9 cellular contexts compared by ENCODE assay signal in the genomic region with DNA sequence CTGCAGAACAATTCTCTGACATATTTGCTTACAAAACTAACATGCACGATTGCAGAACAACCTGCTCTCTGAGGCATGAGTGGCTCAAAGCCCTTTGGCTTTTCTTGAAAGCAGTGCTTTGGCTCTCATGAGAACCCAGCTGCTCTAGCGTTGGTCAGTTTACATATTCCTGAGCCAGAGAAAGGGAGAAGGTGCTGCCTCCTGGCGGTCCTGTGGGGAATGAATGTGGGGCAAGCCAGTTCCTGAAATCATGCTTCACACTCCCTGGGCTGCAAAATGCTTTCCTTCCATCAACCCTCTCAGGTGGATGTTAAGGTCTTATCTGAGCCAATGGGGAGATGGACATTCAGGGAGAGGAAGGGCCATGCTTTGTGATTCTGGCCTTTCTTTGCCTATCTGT.
DNase-seq lines count a peak whose midpoint lies in the region; ATAC-seq, FAIRE-seq and TF ChIP-seq lines count a peak whose summit lies in the region.
"Had no signal": no experiment of that assay in that cellular context is flagged by ENCODE, and none has a peak within 500 bp of the region (broad histone marks: within the 10 kb centered on the region; RNA-seq: fewer than 3 reads in every experiment).

No MANE protein-coding gene starts in this region.

- DNase-seq in DND-41 (peak; percentile 52), T follicular helper cell (ENCODE audit: low read depth) (peak; percentile 19), astrocyte (ENCODE audit: low read depth) (peak; percentile 16), iPS-NIHi7 (ENCODE audit: extremely low spot score) (peak; percentile 84)
- peak; percentile 21 to 37 for DNase-seq in stimulated activated CD4-positive, alpha-beta T cell treated with anti-CD3 and anti-CD28 coated beads, Interleukin-15, amount 100 ng/mL, for 1 hour (ENCODE audit: low read depth in 1 of 2, low spot score in 1 of 2)

- H3K27ac Mint-ChIP-seq in astrocyte (ENCODE audit: unreplicated experiment), result no peak overlapping the region
- H3K27ac Mint-ChIP-seq: activated naive CD4-positive, alpha-beta T cell treated with anti-CD3 and anti-CD28 coated beads, Interleukin-2, amount 50 U/mL, for 72 hours had no signal

- H3K27me3 Mint-ChIP-seq in astrocyte (ENCODE audit: low read depth, unreplicated experiment), result peaks cover 8% of the 10 kb centered on the region

- H3K79me2 ChIP-seq in DND-41 (ENCODE audit: insufficient read depth, low read length), result no peaks in the 10 kb centered on the region
- H3K79me2 ChIP-seq in Loucy (ENCODE audit: insufficient read depth, low read length), result no peaks in the 10 kb centered on the region
- H3K79me2 ChIP-seq in astrocyte (ENCODE audit: insufficient read depth, low read length), result no peaks in the 10 kb centered on the region

- no peaks in the 10 kb centered on the region for H3K4me1 Mint-ChIP-seq in astrocyte (ENCODE audit: low read depth, unreplicated experiment)

- TF ChIP-seq CTCF in DND-41 (IDR thresholded peaks at IDR 0.05; ENCODE audit: borderline replicate concordance, extremely low read depth, low read length, poor library complexity, severe bottlenecking) (peak; percentile 83), Loucy (conservative IDR thresholded peaks at IDR 0.05; ENCODE audit: low read length) (peak; percentile 72), astrocyte (IDR thresholded peaks at IDR 0.05; ENCODE audit: insufficient read depth, low read depth, low read length) (peak; percentile 81)

- H3K27ac ChIP-seq in DND-41 (ENCODE audit: low read length) (no peak overlapping the region), astrocyte (ENCODE audit: low read depth, low read length) (no peak overlapping the region)

- peaks cover 25% of the 10 kb centered on the region for H3K27me3 ChIP-seq in DND-41 (ENCODE audit: insufficient read depth, low read length, poor library complexity)
- H3K27me3 ChIP-seq in Loucy (ENCODE audit: insufficient read depth, low read length, poor library complexity, severe bottlenecking), result no peaks in the 10 kb centered on the region
- peaks cover 2% of the 10 kb centered on the region for H3K27me3 ChIP-seq in astrocyte (ENCODE audit: insufficient read depth, low read length)

- H3K9me3 Mint-ChIP-seq in astrocyte (ENCODE audit: unreplicated experiment), result peaks cover 8% of the 10 kb centered on the region

- H3F3A ChIP-seq in Loucy (ENCODE audit: low read depth), result no peaks in the 10 kb centered on the region

- FAIRE-seq in astrocyte (lab: Jason Lieb, UNC), result no peak

- ATAC-seq in DND-41 (ENCODE audit: insufficient read depth, low read depth) (peak; percentile 55; the same call in 2 of the 3 replicates), HG02571 (IDR thresholded peaks at IDR 0.05; ENCODE audit: unreplicated experiment) (no peak), GM18502 (IDR thresholded peaks at IDR 0.05; ENCODE audit: poor library complexity, unreplicated experiment) (no peak)

- H3K9me2 ChIP-seq in Loucy (replicated peaks; ENCODE audit: low read depth, low read length), result no peaks in the 10 kb centered on the region

- H2AFZ ChIP-seq in DND-41 (ENCODE audit: low read depth, low read length) (no peak overlapping the region), Loucy (ENCODE audit: low read length) (no peak overlapping the region), astrocyte (ENCODE audit: low read depth, low read length) (no peak overlapping the region)

- H3K4me3 ChIP-seq in DND-41 (ENCODE audit: low read depth in 1 of 2, low read length in 2 of 2) (no peak overlapping the region), Loucy (ENCODE audit: low read length, poor library complexity, severe bottlenecking) (no peak overlapping the region), astrocyte (ENCODE audit: insufficient read depth, low read depth, low read length) (no peak overlapping the region)

- H3K9ac ChIP-seq in DND-41 (ENCODE audit: low read depth, low read length), result no peak overlapping the region
- no peak overlapping the region for H3K9ac ChIP-seq in Loucy (ENCODE audit: low read depth, low read length, poor library complexity, severe bottlenecking)
- H3K9ac ChIP-seq in astrocyte (ENCODE audit: low read length), result no peak overlapping the region

- H3K4me2 ChIP-seq in DND-41 (ENCODE audit: insufficient read depth, low read length), result no peak overlapping the region
- no peak overlapping the region for H3K4me2 ChIP-seq in Loucy (ENCODE audit: low read depth, low read length, poor library complexity, severe bottlenecking)
- H3K4me2 ChIP-seq in astrocyte (ENCODE audit: low read length), result no peak overlapping the region

- no peaks in the 10 kb centered on the region for H3K4me1 ChIP-seq in DND-41 (ENCODE audit: insufficient read depth, low read length)
- no peaks in the 10 kb centered on the region for H3K4me1 ChIP-seq in Loucy (ENCODE audit: insufficient read depth, low read length, poor library complexity, severe bottlenecking)
- H3K4me1 ChIP-seq in astrocyte (ENCODE audit: insufficient read depth, low read length), result no peaks in the 10 kb centered on the region

- H4K20me1 ChIP-seq in DND-41 (ENCODE audit: insufficient read depth, low read length) (no peaks in the 10 kb centered on the region), Loucy (ENCODE audit: insufficient read depth, low read length, poor library complexity, severe bottlenecking) (no peaks in the 10 kb centered on the region), astrocyte (ENCODE audit: insufficient read depth, low read length) (no peaks in the 10 kb centered on the region)

- no peaks in the 10 kb centered on the region for H3K9me3 ChIP-seq in DND-41 (ENCODE audit: insufficient read depth, low read length, severe bottlenecking)
- H3K9me3 ChIP-seq in Loucy (ENCODE audit: insufficient read depth, low read depth, low read length), result no peaks in the 10 kb centered on the region
- no peaks in the 10 kb centered on the region for H3K9me3 ChIP-seq in astrocyte (ENCODE audit: insufficient read depth, low read depth, low read length)

- H3K36me3 Mint-ChIP-seq in astrocyte (ENCODE audit: low read depth, unreplicated experiment), result peaks cover 2% of the 10 kb centered on the region
- H3K36me3 Mint-ChIP-seq: activated naive CD4-positive, alpha-beta T cell treated with anti-CD3 and anti-CD28 coated beads, Interleukin-2, amount 50 U/mL, for 72 hours had no signal

- H3K36me3 ChIP-seq in DND-41 (ENCODE audit: insufficient read depth, low read length), result no peaks in the 10 kb centered on the region
- no peaks in the 10 kb centered on the region for H3K36me3 ChIP-seq in Loucy (ENCODE audit: insufficient read depth, low read length)
- H3K36me3 ChIP-seq in astrocyte (ENCODE audit: insufficient read depth, low read length), result no peaks in the 10 kb centered on the region

- H3K4me3 Mint-ChIP-seq in astrocyte (ENCODE audit: unreplicated experiment), result no peak overlapping the region

Comparison
In these comparisons a context has a peak if more than half of its experiments do, and no peak if none do; other contexts are left out.
1. DNase-seq: peak in every context shown above with its lines; median percentile 84 in iPS-NIHi7; 52 in DND-41; 29 in stimulated activated CD4-positive, alpha-beta T cell treated with anti-CD3 and anti-CD28 coated beads, Interleukin-15, amount 100 ng/mL, for 1 hour; 19 in T follicular helper cell; 16 in astrocyte.